ENCODE assay signal across 19 cellular contexts in the genomic region with DNA sequence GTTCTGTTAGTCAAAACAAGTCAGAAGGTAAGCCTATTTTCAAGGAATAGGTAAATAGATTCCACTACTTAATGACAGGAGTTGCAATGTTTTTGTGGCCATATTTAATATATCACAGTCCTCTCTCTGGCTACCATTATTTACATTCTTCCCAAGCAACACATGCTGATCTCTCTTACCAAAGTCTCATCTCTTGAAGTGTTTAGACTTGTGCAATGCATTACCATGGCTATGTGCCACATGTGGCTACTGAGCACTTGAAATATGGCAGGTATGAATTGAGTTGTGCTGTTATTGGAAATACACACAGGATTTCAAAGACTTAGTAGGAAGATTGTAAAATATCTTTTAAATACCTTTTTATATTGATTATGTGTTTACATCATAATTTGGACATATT.
A peak's percentile ranks its signal among the peaks of the same experiment; 100 is the strongest.
DNase-seq lines count a peak whose midpoint lies in the region; ATAC-seq and TF ChIP-seq lines count a peak whose summit lies in the region.
"Had no signal": no experiment of that assay in that cellular context is flagged by ENCODE, and none has a peak within 500 bp of the region (broad histone marks: within the 10 kb centered on the region; RNA-seq: fewer than 3 reads in every experiment).

No MANE protein-coding gene starts in this region.

- H3K27me3 Mint-ChIP-seq in GM23338 (ENCODE audit: insufficient read depth, low read depth, poor library complexity) (peaks cover 3% of the 10 kb centered on the region), nephron progenitor cell (ENCODE audit: low read depth, poor library complexity) (no peaks in the 10 kb centered on the region)
- no peaks in the 10 kb centered on the region for H3K27me3 Mint-ChIP-seq in activated CD4-positive, alpha-beta T cell treated with anti-CD3 and anti-CD28 coated beads, Interleukin-2, amount 10 ng/mL, durations not matched to agents 24 days and 14 days
- H3K27me3 Mint-ChIP-seq: B cell; CD4-positive, CD25-positive, alpha-beta regulatory T cell had no signal

- no peaks in the 10 kb centered on the region for H3K79me2 ChIP-seq in GM23338 (replicated peaks; ENCODE audit: insufficient read depth)

- peak overlapping the region; percentile 53; the same call in 1 of the 2 replicates for H2AFZ ChIP-seq in GM23338

- CTCF ChIA-PET in AG04450 (lab: Charles Lee), result no interaction called here

- H3K4me2 ChIP-seq in GM23338, result no peak overlapping the region
- H3K4me2 ChIP-seq: SK-N-SH had no signal

- no peak overlapping the region for H3K4me3 ChIP-seq in AG04450 (ENCODE audit: low read depth, low read length)
- no peak overlapping the region for H3K4me3 ChIP-seq in GM23338
- no peak overlapping the region for H3K4me3 ChIP-seq in choroid plexus epithelial cell (ENCODE audit: low read depth, low read length)
- H3K4me3 ChIP-seq: GM12878, MG63 had no signal

- H3K4me1 Mint-ChIP-seq in GM23338 (peaks cover 15% of the 10 kb centered on the region), nephron progenitor cell (no peaks in the 10 kb centered on the region)
- H3K4me1 Mint-ChIP-seq in activated CD4-positive, alpha-beta T cell treated with anti-CD3 and anti-CD28 coated beads, Interleukin-2, amount 10 ng/mL, durations not matched to agents 24 days and 14 days, result no peaks in the 10 kb centered on the region
- H3K4me1 Mint-ChIP-seq: B cell; CD4-positive, CD25-positive, alpha-beta regulatory T cell had no signal

- peaks cover 11% of the 10 kb centered on the region for H3K9me3 ChIP-seq in AG04450 (ENCODE audit: control insufficient read depth, insufficient read depth, low read length)
- H3K9me3 ChIP-seq: MG63, SK-N-SH had no signal

- H3K9me3 Mint-ChIP-seq in GM23338, result peaks cover 16% of the 10 kb centered on the region; the same call in 2 of the 3 replicates
- peaks cover 3% of the 10 kb centered on the region for H3K9me3 Mint-ChIP-seq in nephron progenitor cell
- H3K9me3 Mint-ChIP-seq in activated CD4-positive, alpha-beta T cell treated with anti-CD3 and anti-CD28 coated beads, Interleukin-2, amount 10 ng/mL, durations not matched to agents 24 days and 14 days, result no peaks in the 10 kb centered on the region

- peaks cover 21% of the 10 kb centered on the region for H3K4me1 ChIP-seq in GM23338 (ENCODE audit: insufficient read depth)
- H3K4me1 ChIP-seq: Caco-2 had no signal

- H4K20me1 ChIP-seq in GM23338 (replicated peaks; ENCODE audit: insufficient read depth), result no peaks in the 10 kb centered on the region

- H3K9me2 ChIP-seq in GM23338 (ENCODE audit: insufficient read depth), result no peaks in the 10 kb centered on the region
- H3K9me2 ChIP-seq: SK-N-SH had no signal

- H3K27me3 ChIP-seq in AG04450 (ENCODE audit: control insufficient read depth, insufficient read depth, low read length), result no peaks in the 10 kb centered on the region
- no peaks in the 10 kb centered on the region for H3K27me3 ChIP-seq in GM23338 (ENCODE audit: insufficient read depth)
- H3K27me3 ChIP-seq: MG63 had no signal

- POLR2A ChIA-PET in AG04450 (lab: Yijun Ruan, JAX), result no interaction called here

- H3K4me3 Mint-ChIP-seq in GM23338 (no peak overlapping the region), nephron progenitor cell (no peak overlapping the region)
- H3K4me3 Mint-ChIP-seq in activated CD4-positive, alpha-beta T cell treated with anti-CD3 and anti-CD28 coated beads, Interleukin-2, amount 10 ng/mL, durations not matched to agents 24 days and 14 days, result no peak overlapping the region
- H3K4me3 Mint-ChIP-seq: B cell; CD4-positive, CD25-positive, alpha-beta regulatory T cell had no signal

- DNase-seq in AG04450 (ENCODE audit: low read depth, low spot score) (peak; percentile 6), GM23338 (ENCODE audit: low spot score) (no peak), choroid plexus epithelial cell (ENCODE audit: low read depth) (peak; percentile 87), iris pigment epithelial cell (ENCODE audit: low read depth) (peak; percentile 85), nephron progenitor cell (no peak), GOT3 (lab: John Stamatoyannopoulos, UW) (no peak), NCI-H1092 (lab: John Stamatoyannopoulos, UW) (no peak)
- DNase-seq in activated CD4-positive, alpha-beta T cell treated with anti-CD3 and anti-CD28 coated beads, Interleukin-2, amount 10 ng/mL, durations not matched to agents 24 days and 14 days, result no peak
- DNase-seq: Caco-2; CD4-positive, CD25-positive, alpha-beta regulatory T cell; MG63; NCI-H1092 treated with DMSO at 0.1 percent for 48 hours; NCI-H2081 treated with DMSO at 0.1 percent for 48 hours; NCI-H526 treated with DMSO at 0.1 percent for 48 hours; SHP77; SK-N-SH had no signal

- ATAC-seq in GM23338, result no peak
- ATAC-seq: GM12878, HepG2 had no signal

- intact Hi-C loops in activated CD4-positive, alpha-beta T cell treated with anti-CD3 and anti-CD28 coated beads, Interleukin-2, amount 10 ng/mL, durations not matched to agents 24 days and 14 days (cut with micrococcal nuclease), result no loop called here

- H3K27ac Mint-ChIP-seq in GM23338 (no peak overlapping the region), nephron progenitor cell (no peak overlapping the region)
- no peak overlapping the region for H3K27ac Mint-ChIP-seq in activated CD4-positive, alpha-beta T cell treated with anti-CD3 and anti-CD28 coated beads, Interleukin-2, amount 10 ng/mL, durations not matched to agents 24 days and 14 days
- H3K27ac Mint-ChIP-seq: B cell; CD4-positive, CD25-positive, alpha-beta regulatory T cell had no signal

- H3K36me3 Mint-ChIP-seq in GM23338 (ENCODE audit: low read depth), result peaks cover 15% of the 10 kb centered on the region; the same call in 2 of the 3 replicates
- no peaks in the 10 kb centered on the region for H3K36me3 Mint-ChIP-seq in nephron progenitor cell (ENCODE audit: low read depth)
- H3K36me3 Mint-ChIP-seq in activated CD4-positive, alpha-beta T cell treated with anti-CD3 and anti-CD28 coated beads, Interleukin-2, amount 10 ng/mL, durations not matched to agents 24 days and 14 days (ENCODE audit: low read depth), result no peaks in the 10 kb centered on the region
- H3K36me3 Mint-ChIP-seq: CD4-positive, CD25-positive, alpha-beta regulatory T cell had no signal

- H3K27ac ChIP-seq in AG04450 (ENCODE audit: low read depth, low read length), result no peak overlapping the region
- no peak overlapping the region for H3K27ac ChIP-seq in GM23338 (ENCODE audit: low read depth)

- peaks cover 4% of the 10 kb centered on the region; the same call in 1 of the 2 replicates for H3K36me3 ChIP-seq in GM23338 (ENCODE audit: insufficient read depth)
- H3K36me3 ChIP-seq: MG63 had no signal

- no peak for TF ChIP-seq CTCF in AG04450 (IDR thresholded peaks at IDR 0.05; ENCODE audit: low read depth, low read length)
- no peak for TF ChIP-seq CTCF in GM23338 (conservative IDR thresholded peaks at IDR 0.05; ENCODE audit: low read depth in 2 of 2)
- no peak for TF ChIP-seq CTCF in choroid plexus epithelial cell (conservative IDR thresholded peaks at IDR 0.05; ENCODE audit: low read depth, low read length)
- no peak for TF ChIP-seq CTCF in nephron progenitor cell (IDR thresholded peaks at IDR 0.05)

- H3F3A ChIP-seq in GM23338 (replicated peaks; ENCODE audit: low read depth), result no peaks in the 10 kb centered on the region

TF ChIP-seq in GM23338, 12 proteins besides CTCF, POLR2A, EP300 and RAD21 (continues in another document):
- TF ChIP-seq ZNF114 (CRISPR knock-in tag; IDR thresholded peaks at IDR 0.05), result no peak
- TF ChIP-seq EZH2 (IDR thresholded peaks at IDR 0.05; ENCODE audit: low read depth, unreplicated experiment), result no peak
- TF ChIP-seq ZNF331 (CRISPR knock-in tag; IDR thresholded peaks at IDR 0.05; ENCODE audit: low read depth), result no peak
- TF ChIP-seq EZH2phosphoT487 (IDR thresholded peaks at IDR 0.05; ENCODE audit: unreplicated experiment), result no peak
- TF ChIP-seq STAT1 (IDR thresholded peaks at IDR 0.05; ENCODE audit: unreplicated experiment), result no peak
- TF ChIP-seq, protein P1, sequence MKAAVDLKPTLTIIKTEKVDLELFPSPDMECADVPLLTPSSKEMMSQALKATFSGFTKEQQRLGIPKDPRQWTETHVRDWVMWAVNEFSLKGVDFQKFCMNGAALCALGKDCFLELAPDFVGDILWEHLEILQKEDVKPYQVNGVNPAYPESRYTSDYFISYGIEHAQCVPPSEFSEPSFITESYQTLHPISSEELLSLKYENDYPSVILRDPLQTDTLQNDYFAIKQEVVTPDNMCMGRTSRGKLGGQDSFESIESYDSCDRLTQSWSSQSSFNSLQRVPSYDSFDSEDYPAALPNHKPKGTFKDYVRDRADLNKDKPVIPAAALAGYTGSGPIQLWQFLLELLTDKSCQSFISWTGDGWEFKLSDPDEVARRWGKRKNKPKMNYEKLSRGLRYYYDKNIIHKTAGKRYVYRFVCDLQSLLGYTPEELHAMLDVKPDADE (IDR thresholded peaks at IDR 0.05), result no peak
- TF ChIP-seq, protein P2, sequence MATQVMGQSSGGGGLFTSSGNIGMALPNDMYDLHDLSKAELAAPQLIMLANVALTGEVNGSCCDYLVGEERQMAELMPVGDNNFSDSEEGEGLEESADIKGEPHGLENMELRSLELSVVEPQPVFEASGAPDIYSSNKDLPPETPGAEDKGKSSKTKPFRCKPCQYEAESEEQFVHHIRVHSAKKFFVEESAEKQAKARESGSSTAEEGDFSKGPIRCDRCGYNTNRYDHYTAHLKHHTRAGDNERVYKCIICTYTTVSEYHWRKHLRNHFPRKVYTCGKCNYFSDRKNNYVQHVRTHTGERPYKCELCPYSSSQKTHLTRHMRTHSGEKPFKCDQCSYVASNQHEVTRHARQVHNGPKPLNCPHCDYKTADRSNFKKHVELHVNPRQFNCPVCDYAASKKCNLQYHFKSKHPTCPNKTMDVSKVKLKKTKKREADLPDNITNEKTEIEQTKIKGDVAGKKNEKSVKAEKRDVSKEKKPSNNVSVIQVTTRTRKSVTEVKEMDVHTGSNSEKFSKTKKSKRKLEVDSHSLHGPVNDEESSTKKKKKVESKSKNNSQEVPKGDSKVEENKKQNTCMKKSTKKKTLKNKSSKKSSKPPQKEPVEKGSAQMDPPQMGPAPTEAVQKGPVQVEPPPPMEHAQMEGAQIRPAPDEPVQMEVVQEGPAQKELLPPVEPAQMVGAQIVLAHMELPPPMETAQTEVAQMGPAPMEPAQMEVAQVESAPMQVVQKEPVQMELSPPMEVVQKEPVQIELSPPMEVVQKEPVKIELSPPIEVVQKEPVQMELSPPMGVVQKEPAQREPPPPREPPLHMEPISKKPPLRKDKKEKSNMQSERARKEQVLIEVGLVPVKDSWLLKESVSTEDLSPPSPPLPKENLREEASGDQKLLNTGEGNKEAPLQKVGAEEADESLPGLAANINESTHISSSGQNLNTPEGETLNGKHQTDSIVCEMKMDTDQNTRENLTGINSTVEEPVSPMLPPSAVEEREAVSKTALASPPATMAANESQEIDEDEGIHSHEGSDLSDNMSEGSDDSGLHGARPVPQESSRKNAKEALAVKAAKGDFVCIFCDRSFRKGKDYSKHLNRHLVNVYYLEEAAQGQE (IDR thresholded peaks at IDR 0.05; ENCODE audit: unreplicated experiment), result no peak

Comparison
In these comparisons a context has a peak if more than half of its experiments do, and no peak if none do; other contexts are left out.
1. DNase-seq: peak in AG04450 (single experiment), choroid plexus epithelial cell (single experiment) and iris pigment epithelial cell (single experiment); none in GM23338 (single experiment), nephron progenitor cell (single experiment), activated CD4-positive, alpha-beta T cell treated with anti-CD3 and anti-CD28 coated beads, Interleukin-2, amount 10 ng/mL, durations not matched to agents 24 days and 14 days (single experiment), GOT3 (single experiment) and NCI-H1092 (single experiment).